19 cellular contexts compared by ENCODE assay signal in the genomic region with DNA sequence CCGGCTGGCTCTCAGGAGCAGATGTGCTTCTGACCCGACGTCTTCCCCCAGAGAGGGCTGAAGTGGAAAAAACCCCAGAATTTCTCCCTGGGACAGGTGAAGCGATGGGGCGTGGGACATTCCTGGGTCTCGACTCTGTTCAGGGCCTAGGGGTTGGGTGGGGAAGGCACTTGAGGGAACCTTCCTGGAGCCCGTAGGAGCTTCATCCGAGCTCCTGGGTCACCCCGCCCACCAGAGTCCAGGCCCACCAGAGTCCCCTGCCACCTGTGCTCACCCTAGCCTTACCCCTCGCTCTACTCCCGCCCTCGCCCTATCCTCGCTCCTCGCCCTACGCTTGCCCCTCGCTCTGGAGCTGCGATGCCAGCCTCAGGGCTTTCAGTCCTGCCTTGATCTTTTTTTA. TPM values are rescaled to one million over a fixed set of nuclear protein-coding genes. Genes with fewer than 3 reads are reported as not detected.
DNase-seq lines count a peak whose midpoint lies in the region; ATAC-seq and TF ChIP-seq lines count a peak whose summit lies in the region.
"Had no signal": no experiment of that assay in that cellular context is flagged by ENCODE, and none has a peak within 500 bp of the region (broad histone marks: within the 10 kb centered on the region; RNA-seq: fewer than 3 reads in every experiment).

No MANE protein-coding gene starts in this region.

- in situ Hi-C loops in ACHN (cut with HindIII; ENCODE audit: low pct_ligation_motif_present, low pct_unique_long_range_greater_than_20kb, low sequenced_read_pairs): no loop called here

- TF ChIP-seq POLR2A in sigmoid colon (IDR thresholded peaks at IDR 0.05): no peak

- intact Hi-C loops in sigmoid colon (cut with DNase I): no loop called here

- no peaks in the 10 kb centered on the region for H3K27me3 ChIP-seq in sigmoid colon

- H3K36me3 ChIP-seq in sigmoid colon: peaks cover 13 to 52% (median 26%) of the 10 kb centered on the region in 4 donors

- no peaks in the 10 kb centered on the region for H3K9me3 ChIP-seq in sigmoid colon

- no peak for ATAC-seq in GM18907 (IDR thresholded peaks at IDR 0.05; ENCODE audit: unreplicated experiment)
- ATAC-seq: Right ventricle myocardium inferior had no signal

- H3K4me1 Mint-ChIP-seq in T-helper 2 cell treated with Interferon-gamma antibody and Interleukin-4, amounts not matched to agents 5 μg/mL and 100 μg/mL, for 36 hours (ENCODE audit: low read depth): no peaks in the 10 kb centered on the region
- H3K4me1 Mint-ChIP-seq in endothelial cell (ENCODE audit: unreplicated experiment): no peaks in the 10 kb centered on the region

- H3K27ac ChIP-seq in sigmoid colon: no peak overlapping the region
- H3K27ac ChIP-seq: 22Rv1, GM23248 had no signal

- WGBS in sigmoid colon, 2 donors: 93 to 94% methylated on average over 17 of the region's 17 CpGs

- no peak overlapping the region for H3K4me3 ChIP-seq in sigmoid colon
- H3K4me3 ChIP-seq: GM23248 had no signal

- no peaks in the 10 kb centered on the region for H3K4me1 ChIP-seq in sigmoid colon

- no peaks in the 10 kb centered on the region for H3K27me3 Mint-ChIP-seq in T-helper 2 cell treated with Interferon-gamma antibody and Interleukin-4, amounts not matched to agents 5 μg/mL and 100 μg/mL, for 36 hours (ENCODE audit: low read depth)
- H3K27me3 Mint-ChIP-seq in endothelial cell (ENCODE audit: unreplicated experiment): peaks cover 12% of the 10 kb centered on the region

- no peak for TF ChIP-seq EP300 in sigmoid colon (IDR thresholded peaks at IDR 0.05)

- no peak overlapping the region for H3K4me3 Mint-ChIP-seq in T-helper 2 cell treated with Interferon-gamma antibody and Interleukin-4, amounts not matched to agents 5 μg/mL and 100 μg/mL, for 36 hours
- peak overlapping the region; percentile 80 for H3K4me3 Mint-ChIP-seq in endothelial cell (ENCODE audit: unreplicated experiment)

- no peak for DNase-seq in T-helper 2 cell treated with Interferon-gamma antibody and Interleukin-4, amounts not matched to agents 5 μg/mL and 100 μg/mL, for 36 hours (ENCODE audit: low spot score)
- no peak for DNase-seq in T-helper 2 cell
- peak; percentile 27 for DNase-seq in D341Med (ENCODE audit: low spot score)
- no peak for DNase-seq in endothelial cell (ENCODE audit: low spot score)
- DNase-seq in sigmoid colon: peak; percentile 43
- no peak for DNase-seq in NCI-H1417 treated with DMSO at 0.1 percent for 48 hours (lab: John Stamatoyannopoulos, UW)
- DNase-seq in ACHN: no peak
- DNase-seq: GM23248, KBM-7, NCI-H1105 treated with DMSO at 0.1 percent for 48 hours, NCI-H1694 treated with DMSO at 0.1 percent for 48 hours, NCI-H2107, NCI-H510A treated with DMSO at 0.1 percent for 48 hours, NCI-H774 had no signal

- H3K27ac Mint-ChIP-seq in T-helper 2 cell treated with Interferon-gamma antibody and Interleukin-4, amounts not matched to agents 5 μg/mL and 100 μg/mL, for 36 hours: peak overlapping the region; percentile 6
- peak overlapping the region; percentile 37 for H3K27ac Mint-ChIP-seq in endothelial cell (ENCODE audit: unreplicated experiment)

- H3K36me3 Mint-ChIP-seq in T-helper 2 cell treated with Interferon-gamma antibody and Interleukin-4, amounts not matched to agents 5 μg/mL and 100 μg/mL, for 36 hours (ENCODE audit: low read depth): peaks cover 23% of the 10 kb centered on the region
- peaks cover 40% of the 10 kb centered on the region for H3K36me3 Mint-ChIP-seq in endothelial cell (ENCODE audit: low read depth, unreplicated experiment)

- no peaks in the 10 kb centered on the region for H3K9me3 Mint-ChIP-seq in T-helper 2 cell treated with Interferon-gamma antibody and Interleukin-4, amounts not matched to agents 5 μg/mL and 100 μg/mL, for 36 hours
- H3K9me3 Mint-ChIP-seq in endothelial cell (ENCODE audit: unreplicated experiment): no peaks in the 10 kb centered on the region

- TF ChIP-seq CTCF in endothelial cell (IDR thresholded peaks at IDR 0.05; ENCODE audit: unreplicated experiment) (no peak), sigmoid colon (IDR thresholded peaks at IDR 0.05) (no peak)

RNA-seq across cellular contexts. Expression of gene EPN1, which starts 23.2 kb away (rescaled TPM):
- total RNA-seq in endothelial cell (ENCODE audit: unreplicated experiment): 250 TPM
- 10 to 100 TPM; 22.8 to 54.3 (median 34.6) TPM for total RNA-seq in sigmoid colon
- polyA plus RNA-seq in sigmoid colon: 100 to 1,000 TPM; 137 to 162 (median 146) TPM

RNA-seq across cellular contexts. Expression of gene NLRP9, which starts 39.9 kb away (rescaled TPM):
- not detected for total RNA-seq in endothelial cell (ENCODE audit: unreplicated experiment)
- not detected for total RNA-seq in sigmoid colon
- not detected for polyA plus RNA-seq in sigmoid colon
- total RNA-seq: GM23248, OCI-LY7, Right ventricle myocardium inferior had no signal
- polyA plus RNA-seq: AG04450, GM23248 had no signal

RNA-seq across cellular contexts. Expression of gene U2AF2, which starts 43.4 kb away (rescaled TPM):
- total RNA-seq in endothelial cell (ENCODE audit: unreplicated experiment): 219 TPM
- 10 to 100 TPM; 52.1 to 79.7 (median 65.4) TPM for total RNA-seq in sigmoid colon
- 100 to 1,000 TPM in 1 of 3 donors, 10 to 100 TPM in 2; 81.7 to 162 (median 86.9) TPM for polyA plus RNA-seq in sigmoid colon

RNA-seq across cellular contexts. Expression of gene CCDC106, which starts 50.2 kb away (rescaled TPM):
- total RNA-seq in endothelial cell (ENCODE audit: unreplicated experiment): 20.1 TPM
- 10 to 100 TPM; 16.6 to 22.9 (median 20.2) TPM for total RNA-seq in sigmoid colon
- 10 to 100 TPM in 2 of 3 donors, 1 to 10 TPM in 1; 5.5 to 10.8 (median 10.0) TPM for polyA plus RNA-seq in sigmoid colon

RNA-seq across cellular contexts. Expression of gene ZNF581, which starts 54.8 kb away (rescaled TPM):
- total RNA-seq in endothelial cell (ENCODE audit: unreplicated experiment) (47.2 TPM), sigmoid colon (10 to 100 TPM; 18.2 to 43.2 (median 24.5) TPM)
- 10 to 100 TPM; 17.1 to 24.4 (median 23.4) TPM for polyA plus RNA-seq in sigmoid colon

Comparison
In these comparisons a context has a peak if more than half of its experiments do, and no peak if none do; other contexts are left out.
1. DNase-seq: peak in D341Med (single experiment) and sigmoid colon (single experiment); none in T-helper 2 cell treated with Interferon-gamma antibody and Interleukin-4, amounts not matched to agents 5 μg/mL and 100 μg/mL, for 36 hours (single experiment), T-helper 2 cell (0 of 5), endothelial cell (single experiment), NCI-H1417 treated with DMSO at 0.1 percent for 48 hours (single experiment) and ACHN (single experiment).